ENCODE assay signal across 18 cellular contexts in genomic region chr20:58628491-58629212, GRCh38. TPM values are rescaled to one million over a fixed set of nuclear protein-coding genes. Genes with fewer than 3 reads are reported as not detected.
A peak's percentile ranks its signal among the peaks of the same experiment; 100 is the strongest.
DNase-seq lines count a peak whose midpoint lies in the region; ATAC-seq, FAIRE-seq and TF ChIP-seq lines count a peak whose summit lies in the region.
"Had no signal": no experiment of that assay in that cellular context is flagged by ENCODE, and none has a peak within 500 bp of the region (broad histone marks: within the 10 kb centered on the region; RNA-seq: fewer than 3 reads in every experiment).

No MANE protein-coding gene starts in this region.

- no peaks in the 10 kb centered on the region for H3K27me3 Mint-ChIP-seq in astrocyte (ENCODE audit: low read depth, unreplicated experiment)

- peaks cover 3% of the 10 kb centered on the region for H3K9me3 Mint-ChIP-seq in astrocyte (ENCODE audit: unreplicated experiment)
- H3K9me3 Mint-ChIP-seq: CD14-positive monocyte had no signal

- H3K36me3 Mint-ChIP-seq in astrocyte (ENCODE audit: low read depth, unreplicated experiment), result peaks cover 9% of the 10 kb centered on the region
- H3K36me3 Mint-ChIP-seq: CD14-positive monocyte had no signal

- POLR2A ChIA-PET in HepG2 (lab: Yijun Ruan, JAX), result no interaction called here

- H3K9ac ChIP-seq in HepG2 (ENCODE audit: insufficient read depth, low read depth, low read length), result no peak overlapping the region
- H3K9ac ChIP-seq in astrocyte (ENCODE audit: low read length), result no peak overlapping the region

- no peak overlapping the region for H3K4me3 Mint-ChIP-seq in astrocyte (ENCODE audit: unreplicated experiment)
- H3K4me3 Mint-ChIP-seq: CD14-positive monocyte had no signal

- ATAC-seq in HepG2 (no peak), right lobe of liver (no peak), GM19023 (IDR thresholded peaks at IDR 0.05; ENCODE audit: unreplicated experiment) (no peak), HG03457 (IDR thresholded peaks at IDR 0.05; ENCODE audit: unreplicated experiment) (no peak)
- ATAC-seq: Panc1 had no signal

- peak overlapping the region; percentile 34 for H3K27ac Mint-ChIP-seq in astrocyte (ENCODE audit: unreplicated experiment)
- H3K27ac Mint-ChIP-seq: CD14-positive monocyte had no signal

- WGBS in HepG2 (ENCODE audit: low lambda C conversion rate), result 8% methylated on average over 11 of the region's 11 CpGs
- WGBS in right lobe of liver (ENCODE audit: insufficient coverage, low coverage, low lambda C conversion rate, missing lambda C conversion rate), result 45% methylated on average over 5 of the region's 11 CpGs

- TF ChIP-seq EP300 in HepG2 (IDR thresholded peaks at IDR 0.05; ENCODE audit: low read depth in 2 of 2, low read length in 2 of 2) (no peak), HepG2 (CRISPR knock-in tag; IDR thresholded peaks at IDR 0.05; ENCODE audit: borderline replicate concordance) (no peak)

- H3K4me1 ChIP-seq in HepG2 (ENCODE audit: insufficient read depth, low read length) (peaks cover 10% of the 10 kb centered on the region), right lobe of liver (no peaks in the 10 kb centered on the region), astrocyte (ENCODE audit: insufficient read depth, low read length) (peaks cover 31% of the 10 kb centered on the region)

- CTCF ChIA-PET in HepG2 (lab: Yijun Ruan, JAX; ENCODE audit: low intra/inter-chr PET ratio, low total read pairs), result no interaction called here

- FAIRE-seq in HepG2 (lab: Jason Lieb, UNC) (peak; percentile 4), astrocyte (lab: Jason Lieb, UNC) (no peak)
- FAIRE-seq: A204.1, H54 had no signal

- peaks cover 26% of the 10 kb centered on the region for H3K4me1 Mint-ChIP-seq in astrocyte (ENCODE audit: low read depth, unreplicated experiment)
- H3K4me1 Mint-ChIP-seq: CD14-positive monocyte had no signal

- H3K36me3 ChIP-seq in HepG2 (replicated peaks in 1 of 2; ENCODE audit: control insufficient read depth in 1 of 2, insufficient read depth in 2 of 2, low read length in 2 of 2), result no peaks in the 10 kb centered on the region
- no peaks in the 10 kb centered on the region for H3K36me3 ChIP-seq in right lobe of liver
- H3K36me3 ChIP-seq in astrocyte (ENCODE audit: insufficient read depth, low read length), result no peaks in the 10 kb centered on the region

- no peak overlapping the region for H3K4me2 ChIP-seq in HepG2 (ENCODE audit: low read depth, low read length)
- H3K4me2 ChIP-seq in astrocyte (ENCODE audit: low read length), result no peak overlapping the region

- H4K20me1 ChIP-seq in HepG2 (ENCODE audit: insufficient read depth, low read length) (no peaks in the 10 kb centered on the region), astrocyte (ENCODE audit: insufficient read depth, low read length) (no peaks in the 10 kb centered on the region)

- H3K4me3 ChIP-seq in HepG2 (replicated peaks in 1 of 3; ENCODE audit: insufficient read depth in 1 of 3, low read depth in 2 of 3, low read length in 3 of 3) (no peak overlapping the region), right lobe of liver (no peak overlapping the region), astrocyte (ENCODE audit: insufficient read depth, low read depth, low read length) (no peak overlapping the region)

- no peak for TF ChIP-seq RAD21 in HepG2 (CRISPR knock-in tag; IDR thresholded peaks at IDR 0.05)

- H3K27me3 ChIP-seq in HepG2 (ENCODE audit: control insufficient read depth in 1 of 2, insufficient read depth in 2 of 2, low read length in 2 of 2) (peaks cover 4 to 97% of the 10 kb centered on the region in 2 experiments; a peak in 4 of 5 replicates), right lobe of liver (no peaks in the 10 kb centered on the region), astrocyte (ENCODE audit: insufficient read depth, low read length) (no peaks in the 10 kb centered on the region)

- TF ChIP-seq CTCF in HepG2 (CRISPR knock-in tag; IDR thresholded peaks at IDR 0.05) (peak; percentile 27; the same call in 1 of the 2 replicates), right lobe of liver (IDR thresholded peaks at IDR 0.05) (no peak), astrocyte (IDR thresholded peaks at IDR 0.05; ENCODE audit: insufficient read depth, low read depth, low read length) (no peak)

- TF ChIP-seq POLR2A in HepG2 (IDR thresholded peaks at IDR 0.05; ENCODE audit: insufficient read depth in 1 of 2, low read depth in 2 of 2, low read length in 2 of 2) (no peak), right lobe of liver (IDR thresholded peaks at IDR 0.05) (no peak)

- no peak overlapping the region for H3K27ac ChIP-seq in HepG2 (ENCODE audit: extremely low read length, insufficient read depth, low read length)
- no peak overlapping the region for H3K27ac ChIP-seq in right lobe of liver
- no peak overlapping the region for H3K27ac ChIP-seq in astrocyte (ENCODE audit: low read depth, low read length)
- H3K27ac ChIP-seq: HL-60 had no signal

- in situ Hi-C loops in HepG2 (cut with HindIII; ENCODE audit: extremely low pct_ligation_motif_present, low pct_unique_long_range_greater_than_20kb), result no loop called here

- H3K79me2 ChIP-seq in HepG2 (ENCODE audit: insufficient read depth, low read length) (no peaks in the 10 kb centered on the region), astrocyte (ENCODE audit: insufficient read depth, low read length) (no peaks in the 10 kb centered on the region)

- DNase-seq in HepG2 (ENCODE audit: low spot score) (no peak), right lobe of liver (no peak), astrocyte (ENCODE audit: low read depth) (no peak), myocyte (ENCODE audit: low read depth) (peak; percentile 43), NCI-H446 treated with DMSO at 0.1 percent for 48 hours (lab: John Stamatoyannopoulos, UW) (no peak), A172 (ENCODE audit: low spot score) (no peak)
- DNase-seq: COR-L47, DMS153, EL, NCI-H1436, SHP77 treated with DMSO at 0.1 percent for 48 hours had no signal

- H3K9me3 ChIP-seq in HepG2 (ENCODE audit: low read length), result no peaks in the 10 kb centered on the region
- H3K9me3 ChIP-seq in right lobe of liver, result no peaks in the 10 kb centered on the region
- H3K9me3 ChIP-seq in astrocyte (ENCODE audit: insufficient read depth, low read depth, low read length), result no peaks in the 10 kb centered on the region

- intact Hi-C loops in HepG2 (cut with micrococcal nuclease; ENCODE audit: unreplicated experiment), result no loop called here
- intact Hi-C loops in right lobe of liver (cut with DNase I), result no loop called here

- BruUV-seq in HepG2 (replicated peaks; lab: Mats Ljungman, UMichigan), result no TSS peak

- H2AFZ ChIP-seq in HepG2 (ENCODE audit: low read length), result no peak overlapping the region
- no peak overlapping the region for H2AFZ ChIP-seq in astrocyte (ENCODE audit: low read depth, low read length)

TF ChIP-seq in HepG2, 621 proteins besides CTCF, POLR2A, EP300 and RAD21:
- TF ChIP-seq ZFP36L2 (CRISPR knock-in tag; IDR thresholded peaks at IDR 0.05) (no peak), ZMYM4 (CRISPR knock-in tag; IDR thresholded peaks at IDR 0.05) (no peak), RAD51 (IDR thresholded peaks at IDR 0.05; ENCODE audit: borderline replicate concordance) (no peak), STAG1 (CRISPR knock-in tag; IDR thresholded peaks at IDR 0.05) (peak; percentile 22; the same call in 1 of the 2 replicates), ZNF629 (CRISPR knock-in tag; conservative IDR thresholded peaks at IDR 0.05) (peak; percentile 36; the same call in 1 of the 2 replicates), ZMYM2 (CRISPR knock-in tag; IDR thresholded peaks at IDR 0.05) (no peak), NR2F6 (IDR thresholded peaks at IDR 0.05) (no peak), NR2F6 (CRISPR knock-in tag; IDR thresholded peaks at IDR 0.05) (peak; percentile 59)
TF ChIP-seq in HepG2: peak in this region for 3.

RNA-seq across cellular contexts. Expression of gene STX16, which starts 22.4 kb away (rescaled TPM):
- total RNA-seq in HepG2 (2016; rRNA removed; fragmentation: Illumina TruSeq; extraction: Trizol), result 28.0 and 40.5 TPM in 2 replicates
- total RNA-seq in HepG2 (2016; cell fraction: cytosol; rRNA removed; fragmentation: Illumina TruSeq; extraction: Trizol; ENCODE audit: low read depth), result 42.2 and 47.4 TPM in 2 replicates
- total RNA-seq in HepG2 (2016; cell fraction: insoluble cytoplasmic fraction; rRNA removed; fragmentation: Illumina TruSeq; extraction: Trizol), result 26.0 and 32.7 TPM in 2 replicates
- 41.8 and 44.6 TPM in 2 replicates for total RNA-seq in HepG2 (2016; cell fraction: membrane; rRNA removed; fragmentation: Illumina TruSeq; extraction: Trizol)
- 52.2 and 59.0 TPM in 2 replicates for total RNA-seq in HepG2 (2016; cell fraction: nucleus; rRNA removed; fragmentation: Illumina TruSeq; extraction: Trizol)
- 72.7 and 79.2 TPM in 2 replicates for polyA plus RNA-seq in HepG2 (2011; rRNA removed)
- 37.3 and 55.0 TPM in 2 replicates for polyA plus RNA-seq in HepG2 (2011; cell fraction: cytosol; rRNA removed)
- 168 and 204 TPM in 2 replicates for polyA plus RNA-seq in HepG2 (2011; cell fraction: nucleus; rRNA removed)
- polyA plus RNA-seq in HepG2 (2012), result 88.7 and 102 TPM in 2 replicates
- polyA plus RNA-seq in HepG2 (2016; cell fraction: cytosol; fragmentation: Illumina TruSeq; extraction: Trizol; ENCODE audit: low read depth), result 6.6 and 6.7 TPM in 2 replicates
- 48.8 and 56.0 TPM in 2 replicates for polyA plus RNA-seq in HepG2 (2016; cell fraction: insoluble cytoplasmic fraction; fragmentation: Illumina TruSeq; extraction: Trizol; ENCODE audit: low read depth)
- polyA plus RNA-seq in HepG2 (2016; cell fraction: membrane; fragmentation: Illumina TruSeq; extraction: Trizol; ENCODE audit: low read depth), result 27.8 and 29.3 TPM in 2 replicates
- 245 and 266 TPM in 2 replicates for polyA plus RNA-seq in HepG2 (2016; cell fraction: nucleus; fragmentation: Illumina TruSeq; extraction: Trizol; ENCODE audit: insufficient read depth, low read depth)
- 15.4 and 22.9 TPM in 2 replicates for polyA minus RNA-seq in HepG2 (2011; rRNA and poly(A)+ RNA removed; ENCODE audit: low replicate concordance)
- polyA minus RNA-seq in HepG2 (2011; cell fraction: cytosol; rRNA and poly(A)+ RNA removed), result 18.4 and 26.0 TPM in 2 replicates
- polyA minus RNA-seq in HepG2 (2011; cell fraction: nucleus; rRNA and poly(A)+ RNA removed), result 99.9 and 121 TPM in 2 replicates
- total RNA-seq in right lobe of liver, result 10 to 100 TPM; 18.1 to 25.3 (median 22.2) TPM
- total RNA-seq in astrocyte, result 54.3 and 59.3 TPM in 2 replicates
- total RNA-seq in myocyte, result 18.5 and 25.0 TPM in 2 replicates
- 57.8 TPM for polyA plus RNA-seq in myocyte (2012)
- total RNA-seq in A172 (2014; rRNA removed; shearing (Covaris generic)), result 10.9 and 13.5 TPM in 2 replicates
